Comparison of ENCODE assay signal across 23 cellular contexts in genomic region chr6:29809249-29809648, GRCh38. TPM values are rescaled to one million over a fixed set of nuclear protein-coding genes. Genes with fewer than 3 reads are reported as not detected.
A peak's percentile ranks its signal among the peaks of the same experiment; 100 is the strongest.
DNase-seq lines count a peak whose midpoint lies in the region; FAIRE-seq and TF ChIP-seq lines count a peak whose summit lies in the region.
"Had no signal": no experiment of that assay in that cellular context is flagged by ENCODE, and none has a peak within 500 bp of the region (broad histone marks: within the 10 kb centered on the region; RNA-seq: fewer than 3 reads in every experiment).

No MANE protein-coding gene starts in this region.

- peak; percentile 59 for FAIRE-seq in keratinocyte (lab: Jason Lieb, UNC)
- FAIRE-seq: K562 had no signal

- no peaks in the 10 kb centered on the region for H3K79me2 ChIP-seq in mammary epithelial cell (ENCODE audit: insufficient read depth, low read length)
- H3K79me2 ChIP-seq in keratinocyte (ENCODE audit: control insufficient read depth, insufficient read depth, low read length), result no peaks in the 10 kb centered on the region

- TF ChIP-seq CTCF in mammary epithelial cell (conservative IDR thresholded peaks at IDR 0.05 in 1 of 2, IDR thresholded peaks at IDR 0.05 in 1 of 2; ENCODE audit: extremely low read depth in 1 of 2, insufficient read depth in 1 of 2, low read depth in 1 of 2, low read length in 2 of 2) (no peak), keratinocyte (optimal IDR thresholded peaks at IDR 0.05 in 1 of 3, IDR thresholded peaks at IDR 0.05 in 1 of 3, conservative IDR thresholded peaks at IDR 0.05 in 1 of 3; ENCODE audit: extremely low read depth in 1 of 3, insufficient read depth in 2 of 3, low read length in 3 of 3) (no peak)

- intact Hi-C loops in mammary epithelial cell (cut with micrococcal nuclease), result no loop called here

- no peak overlapping the region for H3K9ac ChIP-seq in mammary epithelial cell (ENCODE audit: insufficient read depth, low read length)
- H3K9ac ChIP-seq in keratinocyte (ENCODE audit: control insufficient read depth, extremely low read depth, insufficient read depth, low read length), result no peak overlapping the region
- H3K9ac ChIP-seq: SK-N-SH had no signal

- no peaks in the 10 kb centered on the region for H3K36me3 ChIP-seq in mammary epithelial cell (ENCODE audit: insufficient read depth, low read length)
- H3K36me3 ChIP-seq in keratinocyte (ENCODE audit: control insufficient read depth in 2 of 2, extremely low read depth in 1 of 2, insufficient read depth in 2 of 2, low read length in 2 of 2), result no peaks in the 10 kb centered on the region

- dilution Hi-C loops in mammary epithelial cell (cut with HindIII; ENCODE audit: low sequenced_read_pairs), result no loop called here
- dilution Hi-C loops in keratinocyte (cut with MboI; ENCODE audit: extremely low pct_ligation_motif_present, low sequenced_read_pairs), result no loop called here

- no peak overlapping the region for H3K4me2 ChIP-seq in mammary epithelial cell (ENCODE audit: insufficient read depth, low read depth, low read length)
- no peak overlapping the region for H3K4me2 ChIP-seq in keratinocyte (ENCODE audit: control insufficient read depth, extremely low read depth, insufficient read depth, low read depth, low read length)
- H3K4me2 ChIP-seq: SK-N-SH had no signal

- H3K4me1 ChIP-seq in mammary epithelial cell (ENCODE audit: insufficient read depth, low read length) (peaks cover 16% of the 10 kb centered on the region), keratinocyte (ENCODE audit: control insufficient read depth, extremely low read depth, insufficient read depth, low read length) (peaks cover 4% of the 10 kb centered on the region)

- H4K20me1 ChIP-seq in mammary epithelial cell (ENCODE audit: insufficient read depth, low read length), result no peaks in the 10 kb centered on the region
- H4K20me1 ChIP-seq in keratinocyte (ENCODE audit: control insufficient read depth, extremely low read depth, insufficient read depth, low read length), result no peaks in the 10 kb centered on the region

- BruUV-seq in mammary epithelial cell (replicated peaks; lab: Mats Ljungman, UMichigan), result no TSS peak

- CTCF ChIA-PET in mammary epithelial cell (lab: Charles Lee; ENCODE audit: low non-redundant PET), result no interaction called here

- H3K27ac ChIP-seq in mammary epithelial cell (ENCODE audit: insufficient read depth, low read depth, low read length), result no peak overlapping the region
- no peak overlapping the region for H3K27ac ChIP-seq in keratinocyte (ENCODE audit: control insufficient read depth, insufficient read depth, low read length)
- H3K27ac ChIP-seq: 22Rv1, C4-2B had no signal

- DNase-seq in DMS53 (lab: John Stamatoyannopoulos, UW) (peak; percentile 23), DMS53 treated with DMSO at 0.1 percent for 48 hours (lab: John Stamatoyannopoulos, UW; ENCODE audit: unreplicated experiment) (no peak), M059J (ENCODE audit: low read depth) (peak; percentile 48), mammary epithelial cell (peak; percentile 64), keratinocyte (ENCODE audit: low read depth, low spot score) (peak; percentile 32), DMS79 (lab: John Stamatoyannopoulos, UW) (no peak)
- no peak for DNase-seq in activated CD8-positive, alpha-beta memory T cell treated with anti-CD3 and anti-CD28 coated beads, Interleukin-2, amount 50 U/mL, for 4 hours
- no peak for DNase-seq in activated T-cell treated with anti-CD3 and anti-CD28 coated beads, Interleukin-2, amount 50 U/mL, for 48 hours
- DNase-seq: CD8-positive, alpha-beta memory T cell; DMS 273 treated with DMSO at 0.1 percent for 48 hours; NCI-H1048; NCI-H1417; NCI-H1694; NCI-H2029 treated with DMSO at 0.1 percent for 48 hours; NCI-H2227 treated with DMSO at 0.1 percent for 48 hours; NCI-H526 treated with DMSO at 0.1 percent for 48 hours; SK-N-SH had no signal

- in situ Hi-C loops in mammary epithelial cell (cut with MboI; ENCODE audit: low sequenced_read_pairs in 2 of 2), result no loop called here

- H3K9me1 ChIP-seq in keratinocyte (ENCODE audit: control insufficient read depth, extremely low read depth, insufficient read depth, low read length), result no peaks in the 10 kb centered on the region

- H3K27me3 ChIP-seq in mammary epithelial cell (ENCODE audit: insufficient read depth, low read length) (no peaks in the 10 kb centered on the region), keratinocyte (ENCODE audit: control insufficient read depth, extremely low read depth, insufficient read depth, low read length) (no peaks in the 10 kb centered on the region)

- H2AFZ ChIP-seq in mammary epithelial cell (ENCODE audit: low read depth, low read length) (no peak overlapping the region), keratinocyte (ENCODE audit: control insufficient read depth, low read length) (no peak overlapping the region)

- no peak overlapping the region for H3K4me3 ChIP-seq in mammary epithelial cell (replicated peaks in 1 of 3; ENCODE audit: insufficient read depth in 1 of 3, low read depth in 2 of 3, low read length in 3 of 3)
- no peak overlapping the region for H3K4me3 ChIP-seq in keratinocyte (ENCODE audit: control insufficient read depth in 2 of 3, extremely low read depth in 1 of 3, insufficient read depth in 2 of 3, low read depth in 1 of 3, low read length in 3 of 3)
- H3K4me3 ChIP-seq: K562 had no signal

- H3K9me3 ChIP-seq in mammary epithelial cell (replicated peaks; ENCODE audit: insufficient read depth, low read length), result no peaks in the 10 kb centered on the region
- no peaks in the 10 kb centered on the region for H3K9me3 ChIP-seq in keratinocyte (ENCODE audit: control insufficient read depth, low read depth, low read length)
- H3K9me3 ChIP-seq: SK-N-SH had no signal

RNA-seq across cellular contexts. Expression of gene HLA-G, which starts 18.4 kb away (rescaled TPM):
- not detected in 2 replicates for total RNA-seq in M059J (2014; rRNA removed; shearing (Covaris generic))
- under 1 TPM in 1 of 2 donors, not detected in 1; 0.33 TPM for total RNA-seq in mammary epithelial cell
- polyA plus RNA-seq in mammary epithelial cell (2.7 TPM), keratinocyte (0.84 to 1.9 TPM (median 0.89 TPM) in 3 replicates)
- polyA minus RNA-seq in mammary epithelial cell (not detected), keratinocyte (0.10 to 1.7 TPM in 2 of 3 replicates, not detected in the other)
- 9.7 TPM for polyA plus RNA-seq in keratinocyte (2011; ENCODE audit: low read depth)
- polyA plus RNA-seq in keratinocyte (2011; cell fraction: cytosol; rRNA removed), result 0.65 and 0.68 TPM in 2 replicates
- polyA plus RNA-seq in keratinocyte (2011; cell fraction: nucleus; rRNA removed), result 2.3 and 3.8 TPM in 2 replicates
- 1.0 and 10.0 TPM in 2 replicates for polyA plus RNA-seq in keratinocyte (2012; ENCODE audit: low replicate concordance)
- polyA minus RNA-seq in keratinocyte (2011; cell fraction: cytosol; rRNA and poly(A)+ RNA removed), result not detected
- polyA minus RNA-seq in keratinocyte (2011; cell fraction: nucleus; rRNA and poly(A)+ RNA removed), result 0.70 and 0.74 TPM in 2 replicates
- total RNA-seq: H4, HT1080, K562, NCI-H460 had no signal
- polyA plus RNA-seq: SK-N-SH had no signal

Comparison
In these comparisons a context has a peak if more than half of its experiments do, and no peak if none do; other contexts are left out.
1. DNase-seq: peak in DMS53 (single experiment), M059J (single experiment), mammary epithelial cell (single experiment) and keratinocyte (single experiment); none in DMS53 treated with DMSO at 0.1 percent for 48 hours (single experiment), activated CD8-positive, alpha-beta memory T cell treated with anti-CD3 and anti-CD28 coated beads, Interleukin-2, amount 50 U/mL, for 4 hours (single experiment), DMS79 (single experiment) and activated T-cell treated with anti-CD3 and anti-CD28 coated beads, Interleukin-2, amount 50 U/mL, for 48 hours (0 of 2).